In genomic region chr21:31243611-31244010, GRCh38 we compare ENCODE assay signal across 1 cellular context.
TF ChIP-seq lines count a peak whose summit lies in the region.

No MANE protein-coding gene starts in this region.

TF ChIP-seq in HepG2, 621 proteins besides CTCF, POLR2A, EP300 and RAD21 (continued from another document):
- TF ChIP-seq KIAA2018 (CRISPR knock-in tag; IDR thresholded peaks at IDR 0.05; ENCODE audit: borderline replicate concordance): no peak
- TF ChIP-seq ZNF317 (CRISPR knock-in tag; IDR thresholded peaks at IDR 0.05): peak; percentile 91
- TF ChIP-seq ZBTB42 (CRISPR knock-in tag; IDR thresholded peaks at IDR 0.05): no peak
